ENCODE assay signal across 8 cellular contexts in genomic region chr22:38706101-38706884, GRCh38. TPM values are rescaled to one million over a fixed set of nuclear protein-coding genes. Genes with fewer than 3 reads are reported as not detected.
DNase-seq lines count a peak whose midpoint lies in the region; ATAC-seq and TF ChIP-seq lines count a peak whose summit lies in the region.

No MANE protein-coding gene starts in this region.

- peak overlapping the region; percentile 74 to 98 (median 95) for H3K27ac Mint-ChIP-seq in CD8-positive, alpha-beta memory T cell

- H3K9me3 Mint-ChIP-seq in CD8-positive, alpha-beta memory T cell = peaks cover 0 to under 1% (median 0%) of the 10 kb centered on the region in 5 donors

- POLR2A ChIA-PET in CD8-positive, alpha-beta memory T cell (lab: Charles Lee) = interaction anchor here (0.5 to 4.2 kb wide), 19 partner anchors 9 to 862 kb away, joined by 3 to 36 read pairs (median 4); partner anchors contain the start of genes ANKRD54, CBX6 and TOMM22

- TF ChIP-seq CTCF in prostate gland (IDR thresholded peaks at IDR 0.05) = no peak

- peak overlapping the region; percentile 82 for H3K4me3 ChIP-seq in CD8-positive, alpha-beta memory T cell (ENCODE audit: low read length)
- peak overlapping the region; percentile 97 to 99 for H3K4me3 ChIP-seq in prostate gland

- peak; percentile 17 to 56 (median 32) for DNase-seq in CD8-positive, alpha-beta memory T cell
- DNase-seq in OCI-M1 (lab: John Stamatoyannopoulos, UW) = peak; percentile 43
- DNase-seq in left ventricle myocardium superior = peak; percentile 63
- DNase-seq in prostate gland (ENCODE audit: low spot score) = peak; percentile 21
- DNase-seq in KG1 (lab: John Stamatoyannopoulos, UW) = no peak
- no peak for DNase-seq in cerebellar nuclear complex (lab: John Stamatoyannopoulos, UW)

- peak overlapping the region; percentile 91 to 95 (median 93) for H3K4me3 Mint-ChIP-seq in CD8-positive, alpha-beta memory T cell

- no peaks in the 10 kb centered on the region for H3K36me3 ChIP-seq in CD8-positive, alpha-beta memory T cell (ENCODE audit: insufficient read depth, low read length)
- H3K36me3 ChIP-seq in prostate gland = no peaks in the 10 kb centered on the region

- intact Hi-C loops in left ventricle myocardium superior (cut with micrococcal nuclease) = no loop called here
- intact Hi-C loops in prostate gland (cut with DNase I) = loop anchor here (10.0 kb wide), 1 partner anchor 201 kb away; the partner anchor contains the start of gene DDX17

- H3K4me1 Mint-ChIP-seq in CD8-positive, alpha-beta memory T cell = peaks cover 61 to 72% (median 66%) of the 10 kb centered on the region in 3 donors

- CTCF ChIA-PET in CD8-positive, alpha-beta memory T cell (lab: Charles Lee) = interaction anchor here (0.9 to 1.8 kb wide), 8 partner anchors 9 to 86 kb away, joined by 3 to 5 read pairs (median 4); partner anchors contain the start of gene TOMM22

- H3K27me3 ChIP-seq in CD8-positive, alpha-beta memory T cell (ENCODE audit: insufficient read depth, low read length, poor library complexity, severe bottlenecking) = no peaks in the 10 kb centered on the region
- H3K27me3 ChIP-seq in prostate gland (replicated peaks; ENCODE audit: insufficient read depth) = no peaks in the 10 kb centered on the region

- no peak for TF ChIP-seq POLR2A in prostate gland (IDR thresholded peaks at IDR 0.05)

- 0 to 1% (median 1%) methylated on average over 73 to 80 of the region's 80 CpGs for WGBS in adipose tissue, 3 donors
- WGBS in prostate gland = under 1% methylated on average over 69 of the region's 80 CpGs

- H3K36me3 Mint-ChIP-seq in CD8-positive, alpha-beta memory T cell = peaks cover 0 to 40% (median 5%) of the 10 kb centered on the region in 3 donors

- H3K9me3 ChIP-seq in CD8-positive, alpha-beta memory T cell (ENCODE audit: low read length) = no peaks in the 10 kb centered on the region
- H3K9me3 ChIP-seq in prostate gland = no peaks in the 10 kb centered on the region

- ATAC-seq in GM21717 (IDR thresholded peaks at IDR 0.05; ENCODE audit: unreplicated experiment) (peak; percentile 7), left ventricle myocardium superior (peak; percentile 19)

- H3K4me1 ChIP-seq in CD8-positive, alpha-beta memory T cell (ENCODE audit: insufficient read depth, low read length) = peaks cover 48% of the 10 kb centered on the region
- H3K4me1 ChIP-seq in prostate gland (replicated peaks) = peaks cover 11% of the 10 kb centered on the region

- peak overlapping the region; percentile 74 for H3K27ac ChIP-seq in CD8-positive, alpha-beta memory T cell (ENCODE audit: low read depth, low read length)
- H3K27ac ChIP-seq in adipose tissue (ENCODE audit: low read depth, low read length) (peak overlapping the region; percentile 79), prostate gland (peak overlapping the region; percentile 98 to 99)

- peaks cover 0 to 3% of the 10 kb centered on the region in 2 donors for H3K27me3 Mint-ChIP-seq in CD8-positive, alpha-beta memory T cell

RNA-seq across cellular contexts. Expression of gene GTPBP1, which starts 0.5 kb away (rescaled TPM):
- total RNA-seq in CD8-positive, alpha-beta memory T cell = 10 to 100 TPM; 62.7 to 63.7 TPM
- 28.2 TPM for polyA plus RNA-seq in CD8-positive, alpha-beta memory T cell
- 10 to 100 TPM; 13.2 to 20.9 (median 13.9) TPM for polyA plus RNA-seq in adipose tissue
- total RNA-seq in left ventricle myocardium superior = 36.5 TPM
- total RNA-seq in prostate gland = 10 to 100 TPM; 61.9 to 74.5 TPM

RNA-seq across cellular contexts. Expression of gene JOSD1, which starts 5.5 kb away (rescaled TPM):
- 10 to 100 TPM; 86.0 to 96.4 TPM for total RNA-seq in CD8-positive, alpha-beta memory T cell
- polyA plus RNA-seq in CD8-positive, alpha-beta memory T cell = 9.3 TPM
- polyA plus RNA-seq in adipose tissue = 10 to 100 TPM; 22.5 to 37.8 (median 34.1) TPM
- total RNA-seq in left ventricle myocardium superior (17.8 TPM), prostate gland (10 to 100 TPM; 56.7 to 69.2 TPM)

RNA-seq across cellular contexts. Expression of gene TOMM22, which starts 24.5 kb away (rescaled TPM):
- total RNA-seq in CD8-positive, alpha-beta memory T cell = 100 to 1,000 TPM; 207 to 210 TPM
- 61.4 TPM for polyA plus RNA-seq in CD8-positive, alpha-beta memory T cell
- polyA plus RNA-seq in adipose tissue = 10 to 100 TPM; 18.6 to 48.8 (median 39.9) TPM
- 65.5 TPM for total RNA-seq in left ventricle myocardium superior
- total RNA-seq in prostate gland = 10 to 100 TPM; 44.5 to 50.8 TPM

RNA-seq across cellular contexts. Expression of gene SUN2, which starts 49.5 kb away (rescaled TPM):
- total RNA-seq in CD8-positive, alpha-beta memory T cell = 100 to 1,000 TPM; 168 to 185 TPM
- polyA plus RNA-seq in CD8-positive, alpha-beta memory T cell = 753 TPM
- polyA plus RNA-seq in adipose tissue = 100 to 1,000 TPM in 1 of 3 donors, 10 to 100 TPM in 2; 76.8 to 218 (median 76.9) TPM
- 109 TPM for total RNA-seq in left ventricle myocardium superior
- 100 to 1,000 TPM; 401 to 445 TPM for total RNA-seq in prostate gland

RNA-seq across cellular contexts. Expression of gene CBY1, which starts 49.9 kb away (rescaled TPM):
- 10 to 100 TPM; 14.0 to 15.1 TPM for total RNA-seq in CD8-positive, alpha-beta memory T cell
- polyA plus RNA-seq in CD8-positive, alpha-beta memory T cell = 7.6 TPM
- polyA plus RNA-seq in adipose tissue = 10 to 100 TPM; 22.8 to 69.5 (median 23.6) TPM
- total RNA-seq in left ventricle myocardium superior (32.6 TPM), prostate gland (10 to 100 TPM; 24.7 to 41.0 TPM)

Comparison
In these comparisons a context has a peak if more than half of its experiments do, and no peak if none do; other contexts are left out.
1. DNase-seq: peak in CD8-positive, alpha-beta memory T cell (5 of 5), OCI-M1 (single experiment), left ventricle myocardium superior (single experiment) and prostate gland (single experiment); none in KG1 (single experiment) and cerebellar nuclear complex (0 of 2).
2. Peak in every context shown above with its lines, with median percentiles within 50 percentile points of each other: H3K27ac ChIP-seq.